10 cellular contexts compared by ENCODE assay signal in genomic region chr13:108463365-108463764, GRCh38.
DNase-seq lines count a peak whose midpoint lies in the region; ATAC-seq and TF ChIP-seq lines count a peak whose summit lies in the region.
"Had no signal": no experiment of that assay in that cellular context is flagged by ENCODE, and none has a peak within 500 bp of the region (broad histone marks: within the 10 kb centered on the region; RNA-seq: fewer than 3 reads in every experiment).

No MANE protein-coding gene starts in this region.

- POLR2A ChIA-PET in A673 (lab: Charles Lee; ENCODE audit: low non-redundant PET), result no interaction called here

- H3K9me3 ChIP-seq in A673 (ENCODE audit: low read depth, low read length, poor library complexity, severe bottlenecking), result no peaks in the 10 kb centered on the region
- no peaks in the 10 kb centered on the region for H3K9me3 ChIP-seq in RWPE2 (ENCODE audit: severe bottlenecking)

- H3K27me3 ChIP-seq in A673 (replicated peaks; ENCODE audit: insufficient read depth, low read depth, low read length, poor library complexity) (no peaks in the 10 kb centered on the region), RWPE2 (ENCODE audit: insufficient read depth, poor library complexity, severe bottlenecking) (no peaks in the 10 kb centered on the region)

- no TSS peak for BruUV-seq in A673 (replicated peaks; lab: Mats Ljungman, UMichigan)

- no peak overlapping the region for H3K27ac ChIP-seq in A673 (ENCODE audit: low read depth, low read length, poor library complexity, severe bottlenecking)
- H3K27ac ChIP-seq in RWPE2 (ENCODE audit: poor library complexity, severe bottlenecking), result peak overlapping the region; percentile 69
- H3K27ac ChIP-seq: C4-2B had no signal

- no peak for TF ChIP-seq CTCF in A673 (conservative IDR thresholded peaks at IDR 0.05; ENCODE audit: low read depth, low read length)
- TF ChIP-seq CTCF in RWPE2 (IDR thresholded peaks at IDR 0.05; ENCODE audit: poor library complexity, severe bottlenecking), result no peak
- no peak for TF ChIP-seq CTCF in foreskin fibroblast (IDR thresholded peaks at IDR 0.05; ENCODE audit: low read depth, low read length)
- TF ChIP-seq CTCF in GM10266 (IDR thresholded peaks at IDR 0.05; ENCODE audit: control insufficient read depth, insufficient read depth, low read depth, missing control alignments), result no peak

- DNase-seq in A673 (ENCODE audit: low spot score), result peak; percentile 18
- no peak for DNase-seq in RWPE2 (ENCODE audit: low spot score)
- peak; percentile 51 to 59 for DNase-seq in foreskin fibroblast
- DNase-seq in nucleus accumbens (lab: John Stamatoyannopoulos, UW), result no peak
- no peak for DNase-seq in retina
- DNase-seq in GM10266 (ENCODE audit: extremely low spot score), result no peak
- DNase-seq in left ventricle myocardium superior, result no peak
- DNase-seq: NCI-H2081 had no signal

- H3K4me1 ChIP-seq in A673 (ENCODE audit: insufficient read depth, low read length, poor library complexity, severe bottlenecking), result no peaks in the 10 kb centered on the region
- peaks cover 13% of the 10 kb centered on the region for H3K4me1 ChIP-seq in RWPE2 (ENCODE audit: insufficient read depth, poor library complexity, severe bottlenecking)

- ATAC-seq in GM19025 (IDR thresholded peaks at IDR 0.05; ENCODE audit: low read depth, unreplicated experiment), result peak; percentile 84
- ATAC-seq in RWPE2 (ENCODE audit: low read depth), result peak; percentile 100
- ATAC-seq in left ventricle myocardium superior, result no peak

- H3K4me3 ChIP-seq in A673 (ENCODE audit: low read depth, low read length, poor library complexity, severe bottlenecking) (no peak overlapping the region), RWPE2 (ENCODE audit: severe bottlenecking) (no peak overlapping the region), foreskin fibroblast (ENCODE audit: low read depth in 1 of 2, low read length in 2 of 2) (no peak overlapping the region)

- intact Hi-C loops in A673 (cut with micrococcal nuclease; ENCODE audit: unreplicated experiment), result no loop called here
- intact Hi-C loops in left ventricle myocardium superior (cut with micrococcal nuclease), result no loop called here

- H3K36me3 ChIP-seq in A673 (ENCODE audit: insufficient read depth, low read length, poor library complexity, severe bottlenecking) (no peaks in the 10 kb centered on the region), RWPE2 (ENCODE audit: low read depth) (no peaks in the 10 kb centered on the region)

- CTCF ChIA-PET in A673 (lab: Charles Lee), result no interaction called here

Comparison
In these comparisons a context has a peak if more than half of its experiments do, and no peak if none do; other contexts are left out.
1. DNase-seq: peak in A673 (single experiment) and foreskin fibroblast (2 of 2); none in RWPE2 (single experiment), nucleus accumbens (0 of 56), retina (single experiment), GM10266 (single experiment) and left ventricle myocardium superior (single experiment).